ENCODE assay signal across 16 cellular contexts in genomic region chr10:107718868-107719267, GRCh38.
DNase-seq lines count a peak whose midpoint lies in the region; ATAC-seq, FAIRE-seq and TF ChIP-seq lines count a peak whose summit lies in the region.
"Had no signal": no experiment of that assay in that cellular context is flagged by ENCODE, and none has a peak within 500 bp of the region (broad histone marks: within the 10 kb centered on the region; RNA-seq: fewer than 3 reads in every experiment).

No MANE protein-coding gene starts in this region.

- FAIRE-seq in bronchial epithelial cell (lab: Jason Lieb, UNC) = no peak
- FAIRE-seq: G401.6, GM12892 had no signal

- H3K36me3 ChIP-seq in SK-N-SH (replicated peaks in 1 of 2; ENCODE audit: control insufficient read depth in 1 of 2, insufficient read depth in 2 of 2, low read length in 1 of 2) (no peaks in the 10 kb centered on the region), bronchial epithelial cell (ENCODE audit: control insufficient read depth, insufficient read depth, low read length) (no peaks in the 10 kb centered on the region), upper lobe of right lung (no peaks in the 10 kb centered on the region)
- no peaks in the 10 kb centered on the region for H3K36me3 ChIP-seq in CD8-positive, alpha-beta T cell (ENCODE audit: insufficient read depth, low read length)
- H3K36me3 ChIP-seq: BLaER1 treated with 17β-estradiol and CSF1 and Interleukin-3, amounts not matched to agents 10 nM and 100 nM had no signal

- H3K79me2 ChIP-seq in SK-N-SH (ENCODE audit: insufficient read depth) = no peaks in the 10 kb centered on the region

- no peaks in the 10 kb centered on the region for H3K4me1 Mint-ChIP-seq in CD8-positive, alpha-beta T cell (ENCODE audit: low read depth)
- H3K4me1 Mint-ChIP-seq: CD4-positive, CD25-positive, alpha-beta regulatory T cell; GM23338 had no signal

- ATAC-seq in SK-N-SH treated with all-trans-retinoic acid at 6 μM for 48 hours (no peak), upper lobe of right lung (no peak)
- ATAC-seq in CD8-positive, alpha-beta T cell = no peak
- ATAC-seq: GM23338 had no signal

- H2AFZ ChIP-seq in SK-N-SH (ENCODE audit: low read depth) = no peak overlapping the region
- H2AFZ ChIP-seq: GM23338 had no signal

- no peak overlapping the region for H3K9ac ChIP-seq in SK-N-SH
- H3K9ac ChIP-seq: BLaER1 treated with 17β-estradiol and CSF1 and Interleukin-3, amounts not matched to agents 10 nM and 100 nM had no signal

- H3K27me3 ChIP-seq in SK-N-SH (ENCODE audit: insufficient read depth) (no peaks in the 10 kb centered on the region), bronchial epithelial cell (ENCODE audit: control insufficient read depth, insufficient read depth, low read length) (no peaks in the 10 kb centered on the region), upper lobe of right lung (no peaks in the 10 kb centered on the region)
- no peaks in the 10 kb centered on the region for H3K27me3 ChIP-seq in CD8-positive, alpha-beta T cell (ENCODE audit: insufficient read depth, low read length)
- H3K27me3 ChIP-seq: BLaER1 treated with 17β-estradiol and CSF1 and Interleukin-3, amounts not matched to agents 10 nM and 100 nM had no signal

- no peaks in the 10 kb centered on the region for H3K36me3 Mint-ChIP-seq in CD8-positive, alpha-beta T cell
- H3K36me3 Mint-ChIP-seq: CD4-positive, CD25-positive, alpha-beta regulatory T cell had no signal

- H3K27ac ChIP-seq in SK-N-SH (ENCODE audit: low read depth in 2 of 2, low read length in 1 of 2) (no peak overlapping the region), upper lobe of right lung (no peak overlapping the region)
- no peak overlapping the region for H3K27ac ChIP-seq in CD8-positive, alpha-beta T cell (ENCODE audit: low read depth, low read length)
- H3K27ac ChIP-seq: BLaER1 treated with 17β-estradiol and CSF1 and Interleukin-3, amounts not matched to agents 10 nM and 100 nM had no signal

- WGBS in SK-N-SH (ENCODE audit: low lambda C conversion rate) = 48% methylated on average over 5 of the region's 5 CpGs

- no peaks in the 10 kb centered on the region for H3K27me3 Mint-ChIP-seq in CD8-positive, alpha-beta T cell (ENCODE audit: low read depth)
- H3K27me3 Mint-ChIP-seq: CD4-positive, CD25-positive, alpha-beta regulatory T cell had no signal

- no peak for TF ChIP-seq RAD21 in SK-N-SH (IDR thresholded peaks at IDR 0.05; ENCODE audit: low read length)

- H3K9me2 ChIP-seq in SK-N-SH = no peaks in the 10 kb centered on the region

- no peaks in the 10 kb centered on the region for H4K20me1 ChIP-seq in SK-N-SH (ENCODE audit: insufficient read depth)
- H4K20me1 ChIP-seq: BLaER1 treated with 17β-estradiol and CSF1 and Interleukin-3, amounts not matched to agents 10 nM and 100 nM had no signal

- POLR2A ChIA-PET in SK-N-SH (lab: Yijun Ruan, JAX) = no interaction called here
- POLR2A ChIA-PET in CD8-positive, alpha-beta T cell (lab: Charles Lee) = no interaction called here

- H3K4me1 ChIP-seq in SK-N-SH (ENCODE audit: control insufficient read depth in 1 of 2, insufficient read depth in 2 of 2, low read depth in 1 of 2, low read length in 1 of 2) (no peaks in the 10 kb centered on the region), upper lobe of right lung (no peaks in the 10 kb centered on the region)
- no peaks in the 10 kb centered on the region for H3K4me1 ChIP-seq in CD8-positive, alpha-beta T cell (ENCODE audit: insufficient read depth, low read length)
- H3K4me1 ChIP-seq: BLaER1 treated with 17β-estradiol and CSF1 and Interleukin-3, amounts not matched to agents 10 nM and 100 nM had no signal

- H3K4me3 ChIP-seq in SK-N-SH (ENCODE audit: low read depth in 2 of 2, low read length in 1 of 2) = no peak overlapping the region
- no peak overlapping the region for H3K4me3 ChIP-seq in bronchial epithelial cell (ENCODE audit: low read depth, low read length)
- no peak overlapping the region for H3K4me3 ChIP-seq in CD8-positive, alpha-beta T cell (ENCODE audit: low read depth, low read length)
- H3K4me3 ChIP-seq in upper lobe of right lung = no peak overlapping the region
- H3K4me3 ChIP-seq: BLaER1 treated with 17β-estradiol and CSF1 and Interleukin-3, amounts not matched to agents 10 nM and 100 nM; GM23338 had no signal

- intact Hi-C loops in CD8-positive, alpha-beta T cell (cut with DNase I, micrococcal nuclease) = no loop called here
- intact Hi-C loops in upper lobe of right lung (cut with DNase I) = no loop called here

- no peak overlapping the region for H3K4me2 ChIP-seq in SK-N-SH
- H3K4me2 ChIP-seq: BLaER1 treated with 17β-estradiol and CSF1 and Interleukin-3, amounts not matched to agents 10 nM and 100 nM; GM23338 had no signal

- H3K27ac Mint-ChIP-seq in CD8-positive, alpha-beta T cell = no peak overlapping the region
- H3K27ac Mint-ChIP-seq: CD4-positive, CD25-positive, alpha-beta regulatory T cell; GM23338; H9 had no signal

- no peak for TF ChIP-seq EP300 in SK-N-SH (IDR thresholded peaks at IDR 0.05; ENCODE audit: borderline replicate concordance in 1 of 2, low read depth in 1 of 2, low read length in 1 of 2)

- no peak for TF ChIP-seq CTCF in SK-N-SH (IDR thresholded peaks at IDR 0.05)
- TF ChIP-seq CTCF in bronchial epithelial cell (IDR thresholded peaks at IDR 0.05; ENCODE audit: insufficient read depth, low read length, severe bottlenecking) = no peak
- no peak for TF ChIP-seq CTCF in CD8-positive, alpha-beta T cell (IDR thresholded peaks at IDR 0.05)
- no peak for TF ChIP-seq CTCF in upper lobe of right lung (IDR thresholded peaks at IDR 0.05)

- no peak overlapping the region for H3K4me3 Mint-ChIP-seq in CD8-positive, alpha-beta T cell
- H3K4me3 Mint-ChIP-seq: CD4-positive, CD25-positive, alpha-beta regulatory T cell; GM23338; H9 had no signal

- H3K9me3 Mint-ChIP-seq in CD8-positive, alpha-beta T cell = peaks cover 25% of the 10 kb centered on the region
- H3K9me3 Mint-ChIP-seq: GM23338, H9 had no signal

- H3K9me3 ChIP-seq in SK-N-SH (no peaks in the 10 kb centered on the region), upper lobe of right lung (no peaks in the 10 kb centered on the region)
- H3K9me3 ChIP-seq in CD8-positive, alpha-beta T cell (ENCODE audit: low read length) = no peaks in the 10 kb centered on the region
- H3K9me3 ChIP-seq: BLaER1 treated with 17β-estradiol and CSF1 and Interleukin-3, amounts not matched to agents 10 nM and 100 nM had no signal

- DNase-seq in SK-N-SH = no peak
- DNase-seq in bronchial epithelial cell (ENCODE audit: low read depth) = peak; percentile 38
- DNase-seq in CD8-positive, alpha-beta T cell = no peak
- no peak for DNase-seq in NCI-H1694 (lab: John Stamatoyannopoulos, UW)
- no peak for DNase-seq in upper lobe of right lung
- DNase-seq: 8988T; ACHN; CD4-positive, CD25-positive, alpha-beta regulatory T cell; DMS79; H9 had no signal

- CTCF ChIA-PET in SK-N-SH (lab: Yijun Ruan, JAX) = interaction anchor here (0.8 kb wide), 1 partner anchor 167 kb away, joined by 3 read pairs; no protein-coding TSS in a partner anchor
- CTCF ChIA-PET in CD8-positive, alpha-beta T cell (lab: Charles Lee) = no interaction called here

- no peaks in the 10 kb centered on the region for H3F3A ChIP-seq in SK-N-SH (replicated peaks; ENCODE audit: insufficient read depth)

TF ChIP-seq in SK-N-SH treated with all-trans-retinoic acid at 6 μM for 48 hours, 23 proteins besides CTCF, POLR2A, EP300 and RAD21 (continues in another document):
- TF ChIP-seq OSR1 (CRISPR knock-in tag; IDR thresholded peaks at IDR 0.05) (no peak), ZNF565 (CRISPR knock-in tag; conservative IDR thresholded peaks at IDR 0.05; ENCODE audit: low read depth) (no peak), GLIS3 (CRISPR knock-in tag; IDR thresholded peaks at IDR 0.05) (no peak), TOX (CRISPR knock-in tag; IDR thresholded peaks at IDR 0.05; ENCODE audit: borderline replicate concordance) (peak; percentile 54; the same call in 1 of the 2 replicates), ZC3H10 (CRISPR knock-in tag; IDR thresholded peaks at IDR 0.05) (no peak)

TF ChIP-seq in SK-N-SH, 30 proteins besides CTCF, POLR2A, EP300 and RAD21:
- TF ChIP-seq ELF1 (IDR thresholded peaks at IDR 0.05) (no peak), RXRA (IDR thresholded peaks at IDR 0.05; ENCODE audit: borderline replicate concordance, low read depth) (no peak), POLR2AphosphoS5 (IDR thresholded peaks at IDR 0.05; ENCODE audit: low read depth, low read length) (no peak), TCF12 (IDR thresholded peaks at IDR 0.05) (no peak), FOSL2 (IDR thresholded peaks at IDR 0.05; ENCODE audit: borderline replicate concordance, low read depth) (no peak)
TF ChIP-seq in SK-N-SH: peak in this region for 0.

TF ChIP-seq in PFSK-1, 5 proteins besides CTCF, POLR2A, EP300 and RAD21:
- TF ChIP-seq SIN3A (IDR thresholded peaks at IDR 0.05; ENCODE audit: borderline replicate concordance, insufficient read depth, low read length) = peak; percentile 27; the same call in 1 of the 2 replicates
- TF ChIP-seq FOXP2 (optimal IDR thresholded peaks at IDR 0.05; ENCODE audit: borderline replicate concordance, extremely low read depth, extremely low read length, insufficient read depth) = no peak
